8 cellular contexts compared by ENCODE assay signal in genomic region chr19:4052114-4052992, GRCh38. TPM values are rescaled to one million over a fixed set of nuclear protein-coding genes. Genes with fewer than 3 reads are reported as not detected.
DNase-seq lines count a peak whose midpoint lies in the region; ATAC-seq and TF ChIP-seq lines count a peak whose summit lies in the region.

No MANE protein-coding gene starts in this region.

- no peaks in the 10 kb centered on the region for H3K27me3 ChIP-seq in HAP-1 (ENCODE audit: low read depth)

- peak overlapping the region; percentile 27 for H3K27ac Mint-ChIP-seq in activated T-helper 2 cell treated with anti-CD3 and anti-CD28 coated beads, Interferon-gamma antibody, Interleukin-2, Interleukin-4, amounts not matched to agents 10 μg/mL and 5 μg/mL and 100 μg/mL, durations not matched to agents 14 hours and 24 hours and 36 hours
- H3K27ac Mint-ChIP-seq in stimulated activated effector memory CD8-positive, alpha-beta T cell treated with anti-CD3 and anti-CD28 coated beads, Interleukin-12 subunit alpha, Interleukin-12 subunit beta, amount 100 ng/mL, for 72 hours, result peak overlapping the region; percentile 90
- H3K27ac Mint-ChIP-seq in endothelial cell (ENCODE audit: unreplicated experiment), result no peak overlapping the region

- no peaks in the 10 kb centered on the region for H3K4me1 ChIP-seq in HAP-1

- ATAC-seq in HG02885 (IDR thresholded peaks at IDR 0.05; ENCODE audit: poor library complexity, unreplicated experiment), result peak; percentile 27
- peak; percentile 73 for ATAC-seq in stimulated activated effector memory CD8-positive, alpha-beta T cell treated with anti-CD3 and anti-CD28 coated beads, Interleukin-12 subunit alpha, Interleukin-12 subunit beta, amount 100 ng/mL, for 72 hours

- no peaks in the 10 kb centered on the region for H3K27me3 Mint-ChIP-seq in activated T-helper 2 cell treated with anti-CD3 and anti-CD28 coated beads, Interferon-gamma antibody, Interleukin-2, Interleukin-4, amounts not matched to agents 10 μg/mL and 5 μg/mL and 100 μg/mL, durations not matched to agents 14 hours and 24 hours and 36 hours (ENCODE audit: low read depth)
- peaks cover 15% of the 10 kb centered on the region for H3K27me3 Mint-ChIP-seq in endothelial cell (ENCODE audit: unreplicated experiment)

- no peak overlapping the region for H3K4me3 Mint-ChIP-seq in activated T-helper 2 cell treated with anti-CD3 and anti-CD28 coated beads, Interferon-gamma antibody, Interleukin-2, Interleukin-4, amounts not matched to agents 10 μg/mL and 5 μg/mL and 100 μg/mL, durations not matched to agents 14 hours and 24 hours and 36 hours (ENCODE audit: low read depth)
- peak overlapping the region; percentile 68 for H3K4me3 Mint-ChIP-seq in stimulated activated effector memory CD8-positive, alpha-beta T cell treated with anti-CD3 and anti-CD28 coated beads, Interleukin-12 subunit alpha, Interleukin-12 subunit beta, amount 100 ng/mL, for 72 hours
- H3K4me3 Mint-ChIP-seq in endothelial cell (ENCODE audit: unreplicated experiment), result no peak overlapping the region

- no peaks in the 10 kb centered on the region for H3K9me3 Mint-ChIP-seq in activated T-helper 2 cell treated with anti-CD3 and anti-CD28 coated beads, Interferon-gamma antibody, Interleukin-2, Interleukin-4, amounts not matched to agents 10 μg/mL and 5 μg/mL and 100 μg/mL, durations not matched to agents 14 hours and 24 hours and 36 hours
- no peaks in the 10 kb centered on the region for H3K9me3 Mint-ChIP-seq in stimulated activated effector memory CD8-positive, alpha-beta T cell treated with anti-CD3 and anti-CD28 coated beads, Interleukin-12 subunit alpha, Interleukin-12 subunit beta, amount 100 ng/mL, for 72 hours
- no peaks in the 10 kb centered on the region for H3K9me3 Mint-ChIP-seq in endothelial cell (ENCODE audit: unreplicated experiment)

- DNase-seq in activated T-helper 2 cell treated with anti-CD3 and anti-CD28 coated beads, Interferon-gamma antibody, Interleukin-2, Interleukin-4, amounts not matched to agents 10 μg/mL and 5 μg/mL and 100 μg/mL, durations not matched to agents 14 hours and 24 hours and 36 hours (ENCODE audit: low spot score), result no peak
- DNase-seq in hypothalamus (lab: John Stamatoyannopoulos, UW) (peak in 28 of 51 donors; percentile 6 to 79 (median 36)), endothelial cell (ENCODE audit: low spot score) (no peak), HAP-1 (ENCODE audit: low spot score in 2 of 2) (no peak), DMS53 treated with DMSO at 0.1 percent for 48 hours (lab: John Stamatoyannopoulos, UW; ENCODE audit: unreplicated experiment) (no peak), KG1 (lab: John Stamatoyannopoulos, UW) (no peak)
- peak in 1 of 2 donors; percentile 71 for DNase-seq in stimulated activated effector memory CD8-positive, alpha-beta T cell treated with anti-CD3 and anti-CD28 coated beads, Interleukin-12 subunit alpha, Interleukin-12 subunit beta, amount 100 ng/mL, for 72 hours (ENCODE audit: low spot score in 2 of 2)

- H3K9me3 ChIP-seq in HAP-1, result no peaks in the 10 kb centered on the region

- peaks cover 59% of the 10 kb centered on the region for H3K36me3 ChIP-seq in HAP-1 (replicated peaks)

- no peak for TF ChIP-seq CTCF in endothelial cell (IDR thresholded peaks at IDR 0.05; ENCODE audit: unreplicated experiment)

- H3K36me3 Mint-ChIP-seq in activated T-helper 2 cell treated with anti-CD3 and anti-CD28 coated beads, Interferon-gamma antibody, Interleukin-2, Interleukin-4, amounts not matched to agents 10 μg/mL and 5 μg/mL and 100 μg/mL, durations not matched to agents 14 hours and 24 hours and 36 hours (ENCODE audit: low read depth), result peaks cover 52% of the 10 kb centered on the region
- H3K36me3 Mint-ChIP-seq in stimulated activated effector memory CD8-positive, alpha-beta T cell treated with anti-CD3 and anti-CD28 coated beads, Interleukin-12 subunit alpha, Interleukin-12 subunit beta, amount 100 ng/mL, for 72 hours, result peaks cover 92% of the 10 kb centered on the region
- H3K36me3 Mint-ChIP-seq in endothelial cell (ENCODE audit: low read depth, unreplicated experiment), result peaks cover 25% of the 10 kb centered on the region

- peaks cover 17% of the 10 kb centered on the region for H3K4me1 Mint-ChIP-seq in activated T-helper 2 cell treated with anti-CD3 and anti-CD28 coated beads, Interferon-gamma antibody, Interleukin-2, Interleukin-4, amounts not matched to agents 10 μg/mL and 5 μg/mL and 100 μg/mL, durations not matched to agents 14 hours and 24 hours and 36 hours (ENCODE audit: low read depth)
- H3K4me1 Mint-ChIP-seq in stimulated activated effector memory CD8-positive, alpha-beta T cell treated with anti-CD3 and anti-CD28 coated beads, Interleukin-12 subunit alpha, Interleukin-12 subunit beta, amount 100 ng/mL, for 72 hours, result peaks cover 61% of the 10 kb centered on the region
- H3K4me1 Mint-ChIP-seq in endothelial cell (ENCODE audit: unreplicated experiment), result peaks cover 5% of the 10 kb centered on the region

- no peak overlapping the region for H3K4me3 ChIP-seq in HAP-1

- in situ Hi-C loops in HAP-1 (cut with MboI; ENCODE audit: low sequenced_read_pairs), result no loop called here

- intact Hi-C loops in activated T-helper 2 cell treated with anti-CD3 and anti-CD28 coated beads, Interferon-gamma antibody, Interleukin-2, Interleukin-4, amounts not matched to agents 10 μg/mL and 5 μg/mL and 100 μg/mL, durations not matched to agents 14 hours and 24 hours and 36 hours (cut with micrococcal nuclease), result no loop called here

RNA-seq across cellular contexts. Expression of gene ZBTB7A, which starts 14.3 kb away (rescaled TPM):
- total RNA-seq in activated T-helper 2 cell treated with anti-CD3 and anti-CD28 coated beads, Interferon-gamma antibody, Interleukin-2, Interleukin-4, amounts not matched to agents 10 μg/mL and 5 μg/mL and 100 μg/mL, durations not matched to agents 14 hours and 24 hours and 36 hours, result 39.9 and 41.2 TPM in 2 replicates
- total RNA-seq in endothelial cell (ENCODE audit: unreplicated experiment), result 14.5 TPM

RNA-seq across cellular contexts. Expression of gene PIAS4, which starts 44.8 kb away (rescaled TPM):
- 31.5 and 36.3 TPM in 2 replicates for total RNA-seq in activated T-helper 2 cell treated with anti-CD3 and anti-CD28 coated beads, Interferon-gamma antibody, Interleukin-2, Interleukin-4, amounts not matched to agents 10 μg/mL and 5 μg/mL and 100 μg/mL, durations not matched to agents 14 hours and 24 hours and 36 hours
- total RNA-seq in endothelial cell (ENCODE audit: unreplicated experiment), result 41.2 TPM

Comparison
In these comparisons a context has a peak if more than half of its experiments do, and no peak if none do; other contexts are left out.
1. DNase-seq: peak in hypothalamus (28 of 51); none in activated T-helper 2 cell treated with anti-CD3 and anti-CD28 coated beads, Interferon-gamma antibody, Interleukin-2, Interleukin-4, amounts not matched to agents 10 μg/mL and 5 μg/mL and 100 μg/mL, durations not matched to agents 14 hours and 24 hours and 36 hours (single experiment), endothelial cell (single experiment), HAP-1 (0 of 2), DMS53 treated with DMSO at 0.1 percent for 48 hours (single experiment) and KG1 (single experiment).